Comparison of ENCODE assay signal across 19 cellular contexts in the genomic region with DNA sequence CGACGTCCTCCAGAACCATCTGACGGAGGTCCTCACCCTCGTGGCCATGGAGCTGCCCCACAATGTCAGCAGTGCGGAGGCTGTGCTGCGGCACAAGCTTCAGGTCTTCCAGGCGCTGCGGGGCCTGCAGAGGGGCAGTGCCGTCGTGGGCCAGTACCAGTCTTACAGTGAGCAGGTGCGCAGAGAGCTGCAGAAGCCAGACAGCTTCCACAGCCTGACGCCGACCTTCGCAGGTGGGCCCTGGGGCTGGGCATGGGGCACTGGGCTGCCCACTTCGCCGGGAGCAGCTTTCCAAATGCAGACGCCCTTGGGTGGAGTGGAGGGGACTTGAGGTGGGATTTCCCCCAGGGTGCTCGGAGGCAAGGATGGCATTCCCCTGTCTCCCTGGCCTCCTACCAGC. TPM values are rescaled to one million over a fixed set of nuclear protein-coding genes. Genes with fewer than 3 reads are reported as not detected.
A peak's percentile ranks its signal among the peaks of the same experiment; 100 is the strongest.
DNase-seq lines count a peak whose midpoint lies in the region; ATAC-seq and TF ChIP-seq lines count a peak whose summit lies in the region.
"Had no signal": no experiment of that assay in that cellular context is flagged by ENCODE, and none has a peak within 500 bp of the region (broad histone marks: within the 10 kb centered on the region; RNA-seq: fewer than 3 reads in every experiment).

No MANE protein-coding gene starts in this region.

- no peak overlapping the region for H3K4me3 ChIP-seq in endodermal cell (ENCODE audit: low read length)
- H3K4me3 ChIP-seq: BLaER1, GM23248, HAP-1 had no signal

- H3K27ac ChIP-seq in H9 (ENCODE audit: insufficient read length, low read depth, low read length) (no peak overlapping the region), endodermal cell (ENCODE audit: low read depth, low read length) (no peak overlapping the region)
- H3K27ac ChIP-seq: 22Rv1, BLaER1, C4-2B, GM23248 had no signal

- H3K4me1 Mint-ChIP-seq in H9: peaks cover 2 to 16% of the 10 kb centered on the region in 2 experiments; a peak in 2 of 4 replicates
- H3K4me1 Mint-ChIP-seq in endodermal cell: no peaks in the 10 kb centered on the region
- peaks cover 56% of the 10 kb centered on the region for H3K4me1 Mint-ChIP-seq in nephron progenitor cell
- H3K4me1 Mint-ChIP-seq in stimulated activated effector memory CD8-positive, alpha-beta T cell treated with anti-CD3 and anti-CD28 coated beads, Interleukin-12 subunit alpha, Interleukin-12 subunit beta, amount 100 ng/mL, for 72 hours: peaks cover 32% of the 10 kb centered on the region

- no peaks in the 10 kb centered on the region for H3K79me2 ChIP-seq in H9 (ENCODE audit: insufficient read depth, low read length)

- H3K56ac ChIP-seq in H9 (ENCODE audit: insufficient read length, low read depth, low read length): no peak overlapping the region

- no peak overlapping the region for H2BK12ac ChIP-seq in H9 (ENCODE audit: insufficient read length, low read depth, low read length)

- intact Hi-C loops in cardiac septum (cut with DNase I): loop anchor here (10.0 kb wide), 1 partner anchor 313 kb away; no protein-coding TSS in a partner anchor

- TF ChIP-seq CTCF in H9 (conservative IDR thresholded peaks at IDR 0.05) (no peak), endodermal cell (conservative IDR thresholded peaks at IDR 0.05) (no peak), nephron progenitor cell (IDR thresholded peaks at IDR 0.05) (no peak)

- no CpG with 5 or more reads among the region's 18 CpGs for WGBS in H9 (ENCODE audit: extremely low coverage, insufficient read length, low lambda C conversion rate)
- 94 to 95% methylated on average over 9 to 18 of the region's 18 CpGs for WGBS in endodermal cell (ENCODE audit: insufficient coverage in 1 of 2, insufficient read length in 1 of 2), 2 experiments

- H3K9me3 Mint-ChIP-seq in H9 (peaks cover 26 to 29% of the 10 kb centered on the region in 2 experiments), endodermal cell (peaks cover 29% of the 10 kb centered on the region), nephron progenitor cell (peaks cover 29% of the 10 kb centered on the region)
- no peaks in the 10 kb centered on the region for H3K9me3 Mint-ChIP-seq in stimulated activated effector memory CD8-positive, alpha-beta T cell treated with anti-CD3 and anti-CD28 coated beads, Interleukin-12 subunit alpha, Interleukin-12 subunit beta, amount 100 ng/mL, for 72 hours
- H3K9me3 Mint-ChIP-seq: CD8-positive, alpha-beta T cell had no signal

- H3T11ph ChIP-seq in H9 (ENCODE audit: low read length): no peak overlapping the region

- no peak overlapping the region for H4K5ac ChIP-seq in H9 (ENCODE audit: insufficient read length, low read depth, low read length)

- no peak overlapping the region for H2BK15ac ChIP-seq in H9 (ENCODE audit: low read depth, low read length)

- H3K27ac Mint-ChIP-seq in H9: peak overlapping the region in 1 of 3 experiments; percentile 71; a peak in 2 of 7 replicates
- H3K27ac Mint-ChIP-seq in endodermal cell: peak overlapping the region; percentile 29
- peak overlapping the region; percentile 22 for H3K27ac Mint-ChIP-seq in nephron progenitor cell
- H3K27ac Mint-ChIP-seq in stimulated activated effector memory CD8-positive, alpha-beta T cell treated with anti-CD3 and anti-CD28 coated beads, Interleukin-12 subunit alpha, Interleukin-12 subunit beta, amount 100 ng/mL, for 72 hours: peak overlapping the region; percentile 24
- H3K27ac Mint-ChIP-seq: B cell; CD8-positive, alpha-beta T cell had no signal

- no peak overlapping the region for H2BK5ac ChIP-seq in H9 (ENCODE audit: insufficient read length, low read length)

- H4K91ac ChIP-seq in H9 (ENCODE audit: insufficient read length, low read depth, low read length): peak overlapping the region; percentile 31

- H3K4ac ChIP-seq in H9 (ENCODE audit: low read depth, low read length): no peak overlapping the region; the same call in 1 of the 2 replicates

- H3K27me3 ChIP-seq in H9 (ENCODE audit: insufficient read depth, low read length) (no peaks in the 10 kb centered on the region), endodermal cell (ENCODE audit: control insufficient read depth, insufficient read depth, low read length, poor library complexity, severe bottlenecking) (no peaks in the 10 kb centered on the region)
- H3K27me3 ChIP-seq: BLaER1 had no signal

- no peak overlapping the region for H3K4me3 Mint-ChIP-seq in H9
- H3K4me3 Mint-ChIP-seq in endodermal cell: no peak overlapping the region
- H3K4me3 Mint-ChIP-seq in nephron progenitor cell: no peak overlapping the region
- no peak overlapping the region for H3K4me3 Mint-ChIP-seq in stimulated activated effector memory CD8-positive, alpha-beta T cell treated with anti-CD3 and anti-CD28 coated beads, Interleukin-12 subunit alpha, Interleukin-12 subunit beta, amount 100 ng/mL, for 72 hours
- H3K4me3 Mint-ChIP-seq: B cell; CD4-positive, CD25-positive, alpha-beta regulatory T cell; CD8-positive, alpha-beta T cell had no signal

- no peaks in the 10 kb centered on the region for H3K23me2 ChIP-seq in H9 (ENCODE audit: insufficient read length, low read depth, low read length, poor library complexity, severe bottlenecking)

- no peak overlapping the region for H3K18ac ChIP-seq in H9 (ENCODE audit: insufficient read length, low read depth, low read length)

- no peaks in the 10 kb centered on the region for H3K4me1 ChIP-seq in H9 (ENCODE audit: insufficient read depth, low read length)
- no peaks in the 10 kb centered on the region for H3K4me1 ChIP-seq in endodermal cell (ENCODE audit: control insufficient read depth, insufficient read depth, low read length)
- H3K4me1 ChIP-seq: Caco-2 had no signal

- H4K20me1 ChIP-seq in H9 (ENCODE audit: control insufficient read depth, insufficient read depth, insufficient read length): no peaks in the 10 kb centered on the region

- no peaks in the 10 kb centered on the region for H3K36me3 ChIP-seq in endodermal cell (ENCODE audit: control insufficient read depth, insufficient read depth, low read length)
- H3K36me3 ChIP-seq: HAP-1 had no signal

- H3K36me3 Mint-ChIP-seq in H9 (ENCODE audit: insufficient read depth in 1 of 3, low read depth in 3 of 3) (peaks cover 22 to 40% (median 30%) of the 10 kb centered on the region in 3 experiments), endodermal cell (ENCODE audit: low read depth) (peaks cover 41% of the 10 kb centered on the region), nephron progenitor cell (ENCODE audit: low read depth) (peaks cover 49% of the 10 kb centered on the region)
- peaks cover under 1% of the 10 kb centered on the region for H3K36me3 Mint-ChIP-seq in stimulated activated effector memory CD8-positive, alpha-beta T cell treated with anti-CD3 and anti-CD28 coated beads, Interleukin-12 subunit alpha, Interleukin-12 subunit beta, amount 100 ng/mL, for 72 hours

- H3K27me3 Mint-ChIP-seq in H9 (ENCODE audit: low read depth) (peaks cover 5% of the 10 kb centered on the region), endodermal cell (ENCODE audit: insufficient read depth) (no peaks in the 10 kb centered on the region), nephron progenitor cell (ENCODE audit: low read depth, poor library complexity) (no peaks in the 10 kb centered on the region)
- H3K27me3 Mint-ChIP-seq: B cell; CD4-positive, CD25-positive, alpha-beta regulatory T cell had no signal

- H3K9me3 ChIP-seq in H9 (ENCODE audit: control insufficient read depth, low read depth, low read length) (peaks cover 8% of the 10 kb centered on the region), endodermal cell (ENCODE audit: control insufficient read depth, low read length) (peaks cover 18% of the 10 kb centered on the region)

- H2AFZ ChIP-seq in H9 (ENCODE audit: low read length): no peak overlapping the region
- H2AFZ ChIP-seq: GM23248 had no signal

- no peak overlapping the region for H3K4me2 ChIP-seq in H9 (ENCODE audit: insufficient read depth, insufficient read length, low read length)
- H3K4me2 ChIP-seq: BLaER1 had no signal

- DNase-seq in H9: no peak
- no peak for DNase-seq in endodermal cell
- no peak for DNase-seq in nephron progenitor cell
- DNase-seq in stimulated activated effector memory CD8-positive, alpha-beta T cell treated with anti-CD3 and anti-CD28 coated beads, Interleukin-12 subunit alpha, Interleukin-12 subunit beta, amount 100 ng/mL, for 72 hours (ENCODE audit: low spot score in 2 of 2): no peak
- no peak for DNase-seq in activated T-cell treated with anti-CD3 and anti-CD28 coated beads, Interleukin-2, amount 50 U/mL, for 48 hours
- no peak for DNase-seq in RKO (ENCODE audit: low spot score)
- DNase-seq in cardiac septum (ENCODE audit: low spot score): no peak
- DNase-seq: Caco-2; CD4-positive, CD25-positive, alpha-beta regulatory T cell; CD8-positive, alpha-beta T cell; DMS153; DND-41; GM23248 had no signal

- H3K23ac ChIP-seq in H9 (ENCODE audit: insufficient read length, low read depth, low read length): no peak overlapping the region

- ATAC-seq in stimulated activated effector memory CD8-positive, alpha-beta T cell treated with anti-CD3 and anti-CD28 coated beads, Interleukin-12 subunit alpha, Interleukin-12 subunit beta, amount 100 ng/mL, for 72 hours: no peak
- no peak for ATAC-seq in GM19467 (IDR thresholded peaks at IDR 0.05; ENCODE audit: unreplicated experiment)
- ATAC-seq: CD8-positive, alpha-beta T cell had no signal

- no peaks in the 10 kb centered on the region for H3K79me1 ChIP-seq in H9 (ENCODE audit: insufficient read depth, low read depth, low read length, poor library complexity, severe bottlenecking)

- no peak overlapping the region for H2BK120ac ChIP-seq in H9 (ENCODE audit: low read depth, low read length, poor library complexity, severe bottlenecking)

- no peak overlapping the region for H2BK20ac ChIP-seq in H9 (ENCODE audit: low read depth, low read length, poor library complexity, severe bottlenecking)

- no peak overlapping the region for H3K14ac ChIP-seq in H9 (ENCODE audit: insufficient read depth, low read length)

- no peak overlapping the region for H4K8ac ChIP-seq in H9 (replicated peaks; ENCODE audit: insufficient read length, low read depth, low read length)

- H3K9ac ChIP-seq in H9 (ENCODE audit: extremely low read depth, insufficient read length, low read length) (no peak overlapping the region), endodermal cell (ENCODE audit: extremely low read depth, low read length, poor library complexity, severe bottlenecking) (no peak overlapping the region)
- H3K9ac ChIP-seq: BLaER1, GM23248 had no signal

- H2AK5ac ChIP-seq in H9 (ENCODE audit: insufficient read length, low read length): no peak overlapping the region

RNA-seq across cellular contexts. Expression of a gene that starts 27.5 kb away (rescaled TPM):
- 7.6 and 7.9 TPM in 2 replicates for total RNA-seq in H9 (2021)
- 10 to 100 TPM; 21.5 to 34.4 TPM for total RNA-seq in endodermal cell
- 14.8 TPM for polyA plus RNA-seq in endodermal cell (2013, experiment 1 of 2)
- 14.2 TPM for polyA plus RNA-seq in endodermal cell (2013, experiment 2 of 2)
- total RNA-seq in cardiac septum: 28.9 TPM

RNA-seq across cellular contexts. Expression of a gene that starts 30.6 kb away (rescaled TPM):
- 2.7 and 2.9 TPM in 2 replicates for total RNA-seq in H9 (2021)
- 10 to 100 TPM; 20.4 to 26.9 TPM for total RNA-seq in endodermal cell
- polyA plus RNA-seq in endodermal cell (2013, experiment 1 of 2): 10.5 TPM
- polyA plus RNA-seq in endodermal cell (2013, experiment 2 of 2): 10.7 TPM
- total RNA-seq in cardiac septum: 12.9 TPM
